ENCODE assay signal across 8 cellular contexts in the genomic region with DNA sequence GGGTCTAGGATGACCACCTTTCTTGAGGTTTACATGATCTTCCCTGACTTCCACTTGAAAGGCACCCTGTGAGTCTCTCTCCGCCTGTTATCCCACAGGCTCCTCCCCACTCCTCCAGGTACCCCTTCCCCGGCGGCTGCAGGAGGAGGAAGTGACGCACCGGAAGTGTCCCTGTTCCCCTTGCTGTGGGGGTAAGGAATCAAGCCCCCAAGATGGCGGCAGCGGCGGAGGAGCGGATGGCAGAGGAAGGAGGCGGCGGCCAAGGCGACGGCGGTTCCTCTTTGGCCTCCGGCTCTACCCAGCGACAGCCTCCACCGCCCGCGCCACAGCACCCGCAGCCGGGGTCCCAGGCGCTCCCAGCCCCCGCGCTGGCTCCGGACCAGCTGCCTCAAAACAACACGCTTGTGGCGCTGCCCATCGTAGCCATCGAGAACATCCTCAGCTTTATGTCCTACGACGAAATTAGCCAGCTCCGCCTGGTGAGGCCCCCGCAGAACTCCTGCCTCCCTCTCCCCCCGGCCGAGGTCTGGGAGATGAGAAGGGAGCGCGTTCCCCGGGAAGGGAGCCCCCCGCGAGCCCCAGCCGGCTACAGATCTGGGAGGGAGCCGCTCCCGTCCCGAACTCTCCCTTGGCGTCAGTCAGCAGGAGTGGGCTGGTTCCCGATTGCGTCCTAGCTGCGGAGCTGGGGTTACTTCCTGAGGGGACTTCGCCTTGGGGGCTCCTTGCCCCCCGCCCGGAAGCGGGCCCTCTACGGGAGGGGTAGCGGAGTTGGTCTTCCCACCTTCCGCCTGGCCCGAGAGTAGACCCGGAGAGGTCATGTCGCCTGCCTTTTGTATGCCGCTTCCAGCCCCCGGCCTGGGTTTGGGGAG. TPM values are rescaled to one million over a fixed set of nuclear protein-coding genes. Genes with fewer than 3 reads are reported as not detected.
A peak's percentile ranks its signal among the peaks of the same experiment; 100 is the strongest.
DNase-seq lines count a peak whose midpoint lies in the region; ATAC-seq, FAIRE-seq and TF ChIP-seq lines count a peak whose summit lies in the region.

A gene with protein sequence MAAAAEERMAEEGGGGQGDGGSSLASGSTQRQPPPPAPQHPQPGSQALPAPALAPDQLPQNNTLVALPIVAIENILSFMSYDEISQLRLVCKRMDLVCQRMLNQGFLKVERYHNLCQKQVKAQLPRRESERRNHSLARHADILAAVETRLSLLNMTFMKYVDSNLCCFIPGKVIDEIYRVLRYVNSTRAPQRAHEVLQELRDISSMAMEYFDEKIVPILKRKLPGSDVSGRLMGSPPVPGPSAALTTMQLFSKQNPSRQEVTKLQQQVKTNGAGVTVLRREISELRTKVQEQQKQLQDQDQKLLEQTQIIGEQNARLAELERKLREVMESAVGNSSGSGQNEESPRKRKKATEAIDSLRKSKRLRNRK (plus strand): TSS at position 194 of the 869 bp plus-strand sequence. CDS start 19 bp downstream, at position 213.

- H3K27ac ChIP-seq in right atrium auricular region, result peak within 1 kb of the TSS; percentile 93 to 98
- H3K27ac ChIP-seq in psoas muscle, result peak within 1 kb of the TSS; percentile 88

- ATAC-seq in GM18499 (IDR thresholded peaks at IDR 0.05; ENCODE audit: insufficient read depth, unreplicated experiment), result peak; percentile 84
- peak; percentile 99 for ATAC-seq in HG02943 (IDR thresholded peaks at IDR 0.05; ENCODE audit: low read depth, unreplicated experiment)
- peak; percentile 100 for ATAC-seq in psoas muscle

- H3K27me3 ChIP-seq in right atrium auricular region (no peaks in the 10 kb centered on the region), psoas muscle (ENCODE audit: insufficient read depth in 3 of 3, low read length in 2 of 3) (peaks cover 0 to 9% (median 3%) of the 10 kb centered on the region in 3 donors)

- H3K4me1 ChIP-seq in right atrium auricular region (peaks cover 0 to 22% of the 10 kb centered on the region in 2 donors), psoas muscle (peaks cover 24% of the 10 kb centered on the region)

- peak within 1 kb of the TSS; percentile 95 to 96 for H3K4me3 ChIP-seq in right atrium auricular region
- H3K4me3 ChIP-seq in psoas muscle, result peak within 1 kb of the TSS; percentile 85

- TF ChIP-seq CTCF in right atrium auricular region (IDR thresholded peaks at IDR 0.05), result no peak
- no peak for TF ChIP-seq CTCF in psoas muscle (IDR thresholded peaks at IDR 0.05)

- DNase-seq in NCI-H187 treated with DMSO at 0.1 percent for 48 hours (lab: John Stamatoyannopoulos, UW), result peak; percentile 81
- DNase-seq in anterior cingulate cortex (lab: John Stamatoyannopoulos, UW), result peak; percentile 52 to 98 (median 89)
- peak; percentile 94 for DNase-seq in right atrium auricular region (ENCODE audit: low spot score)
- peak; percentile 94 to 97 for DNase-seq in psoas muscle
- DNase-seq in urothelium cell line (ENCODE audit: low spot score), result peak; percentile 96

- intact Hi-C loops in T-helper 2 cell treated with Interferon-gamma antibody and Interleukin-4, amounts not matched to agents 100 ng/mL and 5 ng/mL, for 36 hours (cut with micrococcal nuclease), result loop anchor here (1.0 to 10.0 kb wide), 6 partner anchors 68 to 318 kb away; a partner anchor contains a TSS
- intact Hi-C loops in psoas muscle (cut with DNase I), result no loop called here

- no peaks in the 10 kb centered on the region for H3K9me3 ChIP-seq in right atrium auricular region
- H3K9me3 ChIP-seq in psoas muscle, result no peaks in the 10 kb centered on the region

- peak; percentile 86 for FAIRE-seq in urothelium cell line (lab: Jason Lieb, UNC)

- no peaks in the 10 kb centered on the region for H3K36me3 ChIP-seq in right atrium auricular region
- H3K36me3 ChIP-seq in psoas muscle (ENCODE audit: insufficient read depth in 1 of 2, low read depth in 1 of 2), result peaks cover 0 to 5% of the 10 kb centered on the region in 2 donors

- WGBS in psoas muscle, 3 donors, result 0 to 1% (median 1%) methylated on average over 56 to 60 of the region's 60 CpGs

RNA-seq across cellular contexts. Expression of the gene that starts here (rescaled TPM):
- total RNA-seq in T-helper 2 cell treated with Interferon-gamma antibody and Interleukin-4, amounts not matched to agents 100 ng/mL and 5 ng/mL, for 36 hours, result 21.1 and 26.3 TPM in 2 replicates
- total RNA-seq in right atrium auricular region, result 10 to 100 TPM; 15.4 to 17.9 TPM
- total RNA-seq in psoas muscle, result 10 to 100 TPM; 24.8 to 29.5 (median 26.0) TPM
- 10 to 100 TPM in 1 of 3 donors, 1 to 10 TPM in 2; 8.9 to 16.8 (median 9.5) TPM for polyA plus RNA-seq in psoas muscle

Comparison
In these comparisons a context has a peak if more than half of its experiments do, and no peak if none do; other contexts are left out.
1. Peak in every context shown above with its lines: DNase-seq, ATAC-seq, H3K4me3 ChIP-seq and H3K27ac ChIP-seq.